Comparison of ENCODE assay signal across 1 cellular context in genomic region chr9:124510650-124511425, GRCh38.
A peak's percentile ranks its signal among the peaks of the same experiment; 100 is the strongest.
TF ChIP-seq lines count a peak whose summit lies in the region.

No MANE protein-coding gene starts in this region.

TF ChIP-seq in HepG2, 621 proteins besides CTCF, POLR2A, EP300 and RAD21 (continued from another document and continues in another):
- no peak; the same call in 1 of the 2 replicates for TF ChIP-seq ZNF710 (CRISPR knock-in tag; IDR thresholded peaks at IDR 0.05; ENCODE audit: borderline replicate concordance)
- TF ChIP-seq RERE (CRISPR knock-in tag; IDR thresholded peaks at IDR 0.05; ENCODE audit: low read depth), result 0 out of 2 replicates have a peak, but pooled peaks have one; percentile 26
- TF ChIP-seq BORCS8-MEF2B (CRISPR knock-in tag; IDR thresholded peaks at IDR 0.05), result 0 out of 2 replicates have a peak, but pooled peaks have one; percentile 41
- no peak for TF ChIP-seq ZBTB40 (IDR thresholded peaks at IDR 0.05)
- no peak for TF ChIP-seq ZBTB40 (CRISPR knock-in tag; IDR thresholded peaks at IDR 0.05)
- no peak; the same call in 1 of the 2 replicates for TF ChIP-seq BRD4 (CRISPR knock-in tag; IDR thresholded peaks at IDR 0.05)
- TF ChIP-seq ZNF746 (CRISPR knock-in tag; IDR thresholded peaks at IDR 0.05), result peak; percentile 23; the same call in 1 of the 2 replicates
- TF ChIP-seq SOX13 (IDR thresholded peaks at IDR 0.05), result peak; percentile 40; the same call in 1 of the 2 replicates
- TF ChIP-seq SOX13 (CRISPR knock-in tag; conservative IDR thresholded peaks at IDR 0.05 in 1 of 2, IDR thresholded peaks at IDR 0.05 in 1 of 2), result peak in 1 of 2 experiments; percentile 82; a peak in 2 of 4 replicates
- no peak for TF ChIP-seq ARNT2 (CRISPR knock-in tag; IDR thresholded peaks at IDR 0.05; ENCODE audit: low read depth)
- peak; percentile 27; the same call in 1 of the 2 replicates for TF ChIP-seq SMC3 (IDR thresholded peaks at IDR 0.05; ENCODE audit: low read length)
- no peak for TF ChIP-seq ZNF7 (CRISPR knock-in tag; IDR thresholded peaks at IDR 0.05)
- TF ChIP-seq SNAPC5 (CRISPR knock-in tag; IDR thresholded peaks at IDR 0.05; ENCODE audit: borderline replicate concordance), result no peak
- TF ChIP-seq THAP11 (CRISPR knock-in tag; IDR thresholded peaks at IDR 0.05), result peak; percentile 66
- no peak for TF ChIP-seq ZNF790 (CRISPR knock-in tag; IDR thresholded peaks at IDR 0.05; ENCODE audit: borderline replicate concordance)
- 0 out of 2 replicates have a peak, but pooled peaks have one; percentile 14 for TF ChIP-seq MXD4 (CRISPR knock-in tag; IDR thresholded peaks at IDR 0.05)
- peak; percentile 55 for TF ChIP-seq HNF4A (CRISPR knock-in tag; IDR thresholded peaks at IDR 0.05)
- TF ChIP-seq GATAD1 (CRISPR knock-in tag; IDR thresholded peaks at IDR 0.05), result peak; percentile 45; the same call in 1 of the 2 replicates
- peak; percentile 48; the same call in 1 of the 2 replicates for TF ChIP-seq FOXO1 (CRISPR knock-in tag; IDR thresholded peaks at IDR 0.05)
- no peak for TF ChIP-seq ZNF382 (CRISPR knock-in tag; IDR thresholded peaks at IDR 0.05; ENCODE audit: borderline replicate concordance)
- 0 out of 4 replicates have a peak, but pooled peaks of 1 of the 2 experiments have one; percentile 23 for TF ChIP-seq NR2F1 (CRISPR knock-in tag; IDR thresholded peaks at IDR 0.05)
- TF ChIP-seq CENPT (CRISPR knock-in tag; IDR thresholded peaks at IDR 0.05; ENCODE audit: low read depth), result no peak
- no peak for TF ChIP-seq TBL1XR1 (IDR thresholded peaks at IDR 0.05; ENCODE audit: borderline replicate concordance, low read length, partially characterized antibody)
- peak; percentile 64 for TF ChIP-seq NCOA2 (CRISPR knock-in tag; IDR thresholded peaks at IDR 0.05)
- peak; percentile 76; the same call in 1 of the 2 replicates for TF ChIP-seq ZNF839 (CRISPR knock-in tag; IDR thresholded peaks at IDR 0.05; ENCODE audit: borderline replicate concordance)
- TF ChIP-seq CEBPB (IDR thresholded peaks at IDR 0.05; ENCODE audit: borderline replicate concordance, low read depth, low read length), result peak; percentile 99
- TF ChIP-seq SOX5 (CRISPR knock-in tag; IDR thresholded peaks at IDR 0.05; ENCODE audit: borderline replicate concordance), result peak; percentile 87
- peak; percentile 75; the same call in 1 of the 2 replicates for TF ChIP-seq TARDBP (CRISPR knock-in tag; IDR thresholded peaks at IDR 0.05)
- TF ChIP-seq SP2 (CRISPR knock-in tag; IDR thresholded peaks at IDR 0.05), result no peak
- no peak for TF ChIP-seq ZSCAN21 (CRISPR knock-in tag; IDR thresholded peaks at IDR 0.05; ENCODE audit: borderline replicate concordance)
- 0 out of 2 replicates have a peak, but pooled peaks have one; percentile 14 for TF ChIP-seq PBX2 (CRISPR knock-in tag; IDR thresholded peaks at IDR 0.05)
- 0 out of 2 replicates have a peak, but pooled peaks have one; percentile 18 for TF ChIP-seq FUBP1 (CRISPR knock-in tag; IDR thresholded peaks at IDR 0.05; ENCODE audit: borderline replicate concordance)
- TF ChIP-seq DZIP1 (CRISPR knock-in tag; IDR thresholded peaks at IDR 0.05), result no peak
- TF ChIP-seq SKI (IDR thresholded peaks at IDR 0.05; ENCODE audit: partially characterized antibody), result peak; percentile 22
- peak; percentile 94; the same call in 1 of the 2 replicates for TF ChIP-seq ZNF768 (CRISPR knock-in tag; IDR thresholded peaks at IDR 0.05)
- peak; percentile 87; the same call in 1 of the 2 replicates for TF ChIP-seq XBP1 (CRISPR knock-in tag; IDR thresholded peaks at IDR 0.05)
- peak; percentile 71 for TF ChIP-seq HDAC1 (CRISPR knock-in tag; IDR thresholded peaks at IDR 0.05)
